ENCODE assay signal across 1 cellular context in genomic region chr7:73522081-73522818, GRCh38.
A peak's percentile ranks its signal among the peaks of the same experiment; 100 is the strongest.
TF ChIP-seq lines count a peak whose summit lies in the region.

A gene with protein sequence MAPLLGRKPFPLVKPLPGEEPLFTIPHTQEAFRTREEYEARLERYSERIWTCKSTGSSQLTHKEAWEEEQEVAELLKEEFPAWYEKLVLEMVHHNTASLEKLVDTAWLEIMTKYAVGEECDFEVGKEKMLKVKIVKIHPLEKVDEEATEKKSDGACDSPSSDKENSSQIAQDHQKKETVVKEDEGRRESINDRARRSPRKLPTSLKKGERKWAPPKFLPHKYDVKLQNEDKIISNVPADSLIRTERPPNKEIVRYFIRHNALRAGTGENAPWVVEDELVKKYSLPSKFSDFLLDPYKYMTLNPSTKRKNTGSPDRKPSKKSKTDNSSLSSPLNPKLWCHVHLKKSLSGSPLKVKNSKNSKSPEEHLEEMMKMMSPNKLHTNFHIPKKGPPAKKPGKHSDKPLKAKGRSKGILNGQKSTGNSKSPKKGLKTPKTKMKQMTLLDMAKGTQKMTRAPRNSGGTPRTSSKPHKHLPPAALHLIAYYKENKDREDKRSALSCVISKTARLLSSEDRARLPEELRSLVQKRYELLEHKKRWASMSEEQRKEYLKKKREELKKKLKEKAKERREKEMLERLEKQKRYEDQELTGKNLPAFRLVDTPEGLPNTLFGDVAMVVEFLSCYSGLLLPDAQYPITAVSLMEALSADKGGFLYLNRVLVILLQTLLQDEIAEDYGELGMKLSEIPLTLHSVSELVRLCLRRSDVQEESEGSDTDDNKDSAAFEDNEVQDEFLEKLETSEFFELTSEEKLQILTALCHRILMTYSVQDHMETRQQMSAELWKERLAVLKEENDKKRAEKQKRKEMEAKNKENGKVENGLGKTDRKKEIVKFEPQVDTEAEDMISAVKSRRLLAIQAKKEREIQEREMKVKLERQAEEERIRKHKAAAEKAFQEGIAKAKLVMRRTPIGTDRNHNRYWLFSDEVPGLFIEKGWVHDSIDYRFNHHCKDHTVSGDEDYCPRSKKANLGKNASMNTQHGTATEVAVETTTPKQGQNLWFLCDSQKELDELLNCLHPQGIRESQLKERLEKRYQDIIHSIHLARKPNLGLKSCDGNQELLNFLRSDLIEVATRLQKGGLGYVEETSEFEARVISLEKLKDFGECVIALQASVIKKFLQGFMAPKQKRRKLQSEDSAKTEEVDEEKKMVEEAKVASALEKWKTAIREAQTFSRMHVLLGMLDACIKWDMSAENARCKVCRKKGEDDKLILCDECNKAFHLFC (N-terminal part only) (minus strand): TSS chr7:73522293. CDS start chr7:73521933, 360 bp downstream.

TF ChIP-seq in K562, 482 proteins besides CTCF, POLR2A, EP300 and RAD21 (continued from another document):
- TF ChIP-seq CHD7 (IDR thresholded peaks at IDR 0.05; ENCODE audit: low read depth, low read length), result no peak
- TF ChIP-seq, protein P1, sequence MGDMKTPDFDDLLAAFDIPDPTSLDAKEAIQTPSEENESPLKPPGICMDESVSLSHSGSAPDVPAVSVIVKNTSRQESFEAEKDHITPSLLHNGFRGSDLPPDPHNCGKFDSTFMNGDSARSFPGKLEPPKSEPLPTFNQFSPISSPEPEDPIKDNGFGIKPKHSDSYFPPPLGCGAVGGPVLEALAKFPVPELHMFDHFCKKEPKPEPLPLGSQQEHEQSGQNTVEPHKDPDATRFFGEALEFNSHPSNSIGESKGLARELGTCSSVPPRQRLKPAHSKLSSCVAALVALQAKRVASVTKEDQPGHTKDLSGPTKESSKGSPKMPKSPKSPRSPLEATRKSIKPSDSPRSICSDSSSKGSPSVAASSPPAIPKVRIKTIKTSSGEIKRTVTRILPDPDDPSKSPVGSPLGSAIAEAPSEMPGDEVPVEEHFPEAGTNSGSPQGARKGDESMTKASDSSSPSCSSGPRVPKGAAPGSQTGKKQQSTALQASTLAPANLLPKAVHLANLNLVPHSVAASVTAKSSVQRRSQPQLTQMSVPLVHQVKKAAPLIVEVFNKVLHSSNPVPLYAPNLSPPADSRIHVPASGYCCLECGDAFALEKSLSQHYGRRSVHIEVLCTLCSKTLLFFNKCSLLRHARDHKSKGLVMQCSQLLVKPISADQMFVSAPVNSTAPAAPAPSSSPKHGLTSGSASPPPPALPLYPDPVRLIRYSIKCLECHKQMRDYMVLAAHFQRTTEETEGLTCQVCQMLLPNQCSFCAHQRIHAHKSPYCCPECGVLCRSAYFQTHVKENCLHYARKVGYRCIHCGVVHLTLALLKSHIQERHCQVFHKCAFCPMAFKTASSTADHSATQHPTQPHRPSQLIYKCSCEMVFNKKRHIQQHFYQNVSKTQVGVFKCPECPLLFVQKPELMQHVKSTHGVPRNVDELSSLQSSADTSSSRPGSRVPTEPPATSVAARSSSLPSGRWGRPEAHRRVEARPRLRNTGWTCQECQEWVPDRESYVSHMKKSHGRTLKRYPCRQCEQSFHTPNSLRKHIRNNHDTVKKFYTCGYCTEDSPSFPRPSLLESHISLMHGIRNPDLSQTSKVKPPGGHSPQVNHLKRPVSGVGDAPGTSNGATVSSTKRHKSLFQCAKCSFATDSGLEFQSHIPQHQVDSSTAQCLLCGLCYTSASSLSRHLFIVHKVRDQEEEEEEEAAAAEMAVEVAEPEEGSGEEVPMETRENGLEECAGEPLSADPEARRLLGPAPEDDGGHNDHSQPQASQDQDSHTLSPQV (IDR thresholded peaks at IDR 0.05), result no peak
- TF ChIP-seq, protein P2, sequence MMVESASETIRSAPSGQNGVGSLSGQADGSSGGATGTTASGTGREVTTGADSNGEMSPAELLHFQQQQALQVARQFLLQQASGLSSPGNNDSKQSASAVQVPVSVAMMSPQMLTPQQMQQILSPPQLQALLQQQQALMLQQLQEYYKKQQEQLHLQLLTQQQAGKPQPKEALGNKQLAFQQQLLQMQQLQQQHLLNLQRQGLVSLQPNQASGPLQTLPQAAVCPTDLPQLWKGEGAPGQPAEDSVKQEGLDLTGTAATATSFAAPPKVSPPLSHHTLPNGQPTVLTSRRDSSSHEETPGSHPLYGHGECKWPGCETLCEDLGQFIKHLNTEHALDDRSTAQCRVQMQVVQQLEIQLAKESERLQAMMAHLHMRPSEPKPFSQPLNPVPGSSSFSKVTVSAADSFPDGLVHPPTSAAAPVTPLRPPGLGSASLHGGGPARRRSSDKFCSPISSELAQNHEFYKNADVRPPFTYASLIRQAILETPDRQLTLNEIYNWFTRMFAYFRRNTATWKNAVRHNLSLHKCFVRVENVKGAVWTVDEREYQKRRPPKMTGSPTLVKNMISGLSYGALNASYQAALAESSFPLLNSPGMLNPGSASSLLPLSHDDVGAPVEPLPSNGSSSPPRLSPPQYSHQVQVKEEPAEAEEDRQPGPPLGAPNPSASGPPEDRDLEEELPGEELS (CRISPR knock-in tag; IDR thresholded peaks at IDR 0.05; ENCODE audit: borderline replicate concordance), result 0 out of 2 replicates have a peak, but pooled peaks have one; percentile 42
- TF ChIP-seq RUNX1 (IDR thresholded peaks at IDR 0.05; ENCODE audit: low read depth), result no peak
- TF ChIP-seq ZNF785 (CRISPR knock-in tag; IDR thresholded peaks at IDR 0.05), result no peak
- no peak for TF ChIP-seq MAFK (IDR thresholded peaks at IDR 0.05; ENCODE audit: low read length)
- TF ChIP-seq SNIP1 (IDR thresholded peaks at IDR 0.05; ENCODE audit: low read depth), result no peak
TF ChIP-seq in K562: peak in this region for 196.
